ENCODE assay signal across 8 cellular contexts in the genomic region with DNA sequence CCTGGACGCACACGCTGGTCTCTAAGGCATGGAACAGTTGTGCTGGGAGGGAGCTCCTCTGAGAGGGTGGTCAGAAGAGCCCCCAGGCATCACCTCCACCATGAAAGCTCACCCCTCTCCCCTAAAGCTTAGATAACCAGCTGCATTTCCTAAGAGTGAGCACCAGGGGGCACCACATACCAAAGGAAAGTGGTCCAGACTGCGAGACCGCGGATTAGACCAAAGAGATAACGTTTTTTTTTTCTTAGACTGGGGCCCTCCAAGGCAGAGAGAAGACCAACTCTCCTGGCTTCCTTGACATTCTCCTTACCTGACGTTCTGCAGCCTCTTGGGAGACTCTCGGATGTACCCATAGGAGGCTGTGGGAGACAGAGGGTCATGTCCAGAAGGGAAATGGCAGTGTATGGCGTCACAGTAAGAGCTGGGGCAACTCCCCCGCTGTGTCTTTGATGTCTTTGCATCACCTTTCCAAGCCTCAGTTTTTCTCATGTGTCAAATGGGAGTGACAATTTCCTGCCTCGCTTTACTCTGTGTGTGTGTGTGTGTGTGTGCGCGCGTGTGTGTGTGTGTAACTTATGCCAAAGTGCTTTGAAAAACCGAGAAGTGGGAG. TPM values are rescaled to one million over a fixed set of nuclear protein-coding genes. Genes with fewer than 3 reads are reported as not detected.
A peak's percentile ranks its signal among the peaks of the same experiment; 100 is the strongest.
DNase-seq lines count a peak whose midpoint lies in the region; ATAC-seq and TF ChIP-seq lines count a peak whose summit lies in the region.

No MANE protein-coding gene starts in this region.

- H3K9ac ChIP-seq in mesenchymal stem cell (ENCODE audit: low read length) = peak overlapping the region; percentile 24

- 11% methylated on average over 9 of the region's 15 CpGs for WGBS in mesenchymal stem cell

- peaks cover 2% of the 10 kb centered on the region for H3K27me3 ChIP-seq in AG04450 (ENCODE audit: control insufficient read depth, insufficient read depth, low read length)
- no peaks in the 10 kb centered on the region for H3K27me3 ChIP-seq in dorsolateral prefrontal cortex
- H3K27me3 ChIP-seq in mesenchymal stem cell (ENCODE audit: control insufficient read depth in 1 of 2, insufficient read depth in 1 of 2, low read length in 2 of 2) = peaks cover 0 to 4% of the 10 kb centered on the region in 2 experiments

- no peaks in the 10 kb centered on the region; the same call in 1 of the 2 replicates for H3K9me3 ChIP-seq in AG04450 (ENCODE audit: control insufficient read depth, insufficient read depth, low read length)
- no peaks in the 10 kb centered on the region for H3K9me3 ChIP-seq in mesenchymal stem cell (ENCODE audit: control insufficient read depth, low read length)

- H3K18ac ChIP-seq in mesenchymal stem cell (ENCODE audit: low read depth in 1 of 2, low read length in 2 of 2) = no peak overlapping the region

- ATAC-seq in HG02885 (IDR thresholded peaks at IDR 0.05; ENCODE audit: poor library complexity, unreplicated experiment) = no peak

- H3K4me1 ChIP-seq in mesenchymal stem cell (ENCODE audit: control insufficient read depth, insufficient read depth, low read depth, low read length) = peaks cover 4% of the 10 kb centered on the region

- H2BK120ac ChIP-seq in mesenchymal stem cell (ENCODE audit: low read depth, low read length) = no peak overlapping the region

- no peaks in the 10 kb centered on the region for H3K79me1 ChIP-seq in mesenchymal stem cell (replicated peaks; ENCODE audit: low read length, poor library complexity, severe bottlenecking)

- H2BK5ac ChIP-seq in mesenchymal stem cell (ENCODE audit: low read depth, low read length, poor library complexity, severe bottlenecking) = no peak overlapping the region

- no peak overlapping the region for H3K14ac ChIP-seq in mesenchymal stem cell (ENCODE audit: low read length in 2 of 2)

- H2BK12ac ChIP-seq in mesenchymal stem cell (ENCODE audit: low read length in 2 of 2) = no peak overlapping the region

- H2AFZ ChIP-seq in mesenchymal stem cell (ENCODE audit: low read depth, low read length) = no peak overlapping the region

- no peak overlapping the region for H3K4ac ChIP-seq in mesenchymal stem cell (ENCODE audit: low read depth in 1 of 2, low read length in 2 of 2)

- H4K8ac ChIP-seq in mesenchymal stem cell (ENCODE audit: low read length) = no peak overlapping the region

- intact Hi-C loops in dorsolateral prefrontal cortex (cut with DNase I) = loop anchor here (1.0 to 5.0 kb wide), 2 partner anchors 193 to 438 kb away; no protein-coding TSS in a partner anchor

- H2AK5ac ChIP-seq in mesenchymal stem cell (ENCODE audit: low read length, severe bottlenecking) = no peak overlapping the region

- no peaks in the 10 kb centered on the region for H3K36me3 ChIP-seq in mesenchymal stem cell (ENCODE audit: control insufficient read depth in 1 of 2, insufficient read depth in 2 of 2, low read depth in 1 of 2, low read length in 2 of 2)

- no peak overlapping the region for H2BK15ac ChIP-seq in mesenchymal stem cell (ENCODE audit: low read depth, poor library complexity, severe bottlenecking)

- TF ChIP-seq CTCF in AG04450 (IDR thresholded peaks at IDR 0.05; ENCODE audit: low read depth, low read length) = peak; percentile 87
- TF ChIP-seq CTCF in dorsolateral prefrontal cortex (IDR thresholded peaks at IDR 0.05 in 54 of 56, conservative IDR thresholded peaks at IDR 0.05 in 2 of 56; ENCODE audit: low read depth in 1 of 56, partially characterized antibody in 56 of 56) = peak; percentile 78 to 98 (median 94)

- H3K4me2 ChIP-seq in mesenchymal stem cell (ENCODE audit: low read length, poor library complexity, severe bottlenecking) = no peak overlapping the region

- no peak overlapping the region for H4K91ac ChIP-seq in mesenchymal stem cell (ENCODE audit: low read length)

- POLR2A ChIA-PET in AG04450 (lab: Yijun Ruan, JAX) = interaction anchor here (0.8 kb wide), 1 partner anchor 88 kb away, joined by 6 read pairs; no protein-coding TSS in a partner anchor

- DNase-seq in AG04450 (ENCODE audit: low read depth, low spot score) (peak; percentile 27), GM19238 (ENCODE audit: insufficient read length, low spot score) (peak; percentile 63), NCI-H526 (lab: John Stamatoyannopoulos, UW) (peak; percentile 43 to 79), dorsolateral prefrontal cortex (peak in 9 of 10 donors; percentile 32 to 80 (median 63)), mesenchymal stem cell (peak; percentile 70)
- DNase-seq in activated CD4-positive, alpha-beta T cell treated with anti-CD3 and anti-CD28 coated beads, Interleukin-2, amount 50 U/mL, for 4 hours = peak; percentile 68 to 76
- peak; percentile 23 to 48 for DNase-seq in stimulated activated CD8-positive, alpha-beta memory T cell treated with anti-CD3 and anti-CD28 coated beads, Interleukin-15, amount 100 ng/mL, for 4 hours (ENCODE audit: low read depth in 2 of 2)

- CTCF ChIA-PET in AG04450 (lab: Charles Lee) = interaction anchor here (0.6 to 6.6 kb wide), 47 partner anchors 8 to 1230 kb away, joined by 3 to 659 read pairs (median 5); partner anchors contain the start of gene NIPAL3

- H3K27ac ChIP-seq in AG04450 (ENCODE audit: low read depth, low read length) = no peak overlapping the region
- H3K27ac ChIP-seq in dorsolateral prefrontal cortex = peak overlapping the region in 2 of 59 donors; percentile 31 to 73
- H3K27ac ChIP-seq in mesenchymal stem cell (ENCODE audit: low read length, poor library complexity, severe bottlenecking) = no peak overlapping the region

- H3K4me3 ChIP-seq in AG04450 (ENCODE audit: low read depth, low read length) = no peak overlapping the region
- H3K4me3 ChIP-seq in dorsolateral prefrontal cortex = peak overlapping the region in 54 of 59 donors; percentile 8 to 65 (median 45)
- H3K4me3 ChIP-seq in mesenchymal stem cell (ENCODE audit: insufficient read depth in 1 of 2, low read depth in 1 of 2, low read length in 2 of 2) = no peak overlapping the region

- H3K23ac ChIP-seq in mesenchymal stem cell (ENCODE audit: low read length in 2 of 2) = no peak overlapping the region

RNA-seq across cellular contexts. Expression of gene IFNLR1, which starts 12.3 kb away (rescaled TPM):
- polyA plus RNA-seq in AG04450 (2011; rRNA removed) = not detected in 2 replicates
- polyA minus RNA-seq in AG04450 (2011; rRNA and poly(A)+ RNA removed) = not detected in 2 replicates
- total RNA-seq in dorsolateral prefrontal cortex = 1 to 10 TPM in 118 of 120 experiments, under 1 TPM in 2; 0.84 to 4.8 (median 2.4) TPM
- 0.12 TPM for polyA plus RNA-seq in mesenchymal stem cell (2013, experiment 1 of 2)
- polyA plus RNA-seq in mesenchymal stem cell (2013, experiment 2 of 2) = 0.15 TPM

RNA-seq across cellular contexts. Expression of gene IL22RA1, which starts 56.5 kb away (rescaled TPM):
- not detected in 2 replicates for polyA plus RNA-seq in AG04450 (2011; rRNA removed)
- polyA minus RNA-seq in AG04450 (2011; rRNA and poly(A)+ RNA removed) = not detected in 2 replicates
- total RNA-seq in dorsolateral prefrontal cortex = under 1 TPM in 15 of 120 experiments, not detected in 105; 0.11 to 0.34 (median 0.24) TPM
- not detected for polyA plus RNA-seq in mesenchymal stem cell (2013, experiment 1 of 2)
- not detected for polyA plus RNA-seq in mesenchymal stem cell (2013, experiment 2 of 2)

Comparison
In these comparisons a context has a peak if more than half of its experiments do, and no peak if none do; other contexts are left out.
1. H3K4me3 ChIP-seq: peak in dorsolateral prefrontal cortex (54 of 59); none in AG04450 (single experiment) and mesenchymal stem cell (0 of 2).
2. Peak in every context shown above with its lines, with median percentiles within 50 percentile points of each other: DNase-seq.